In genomic region chr17:49021768-49022103, GRCh38 we compare ENCODE assay signal across 20 cellular contexts. TPM values are rescaled to one million over a fixed set of nuclear protein-coding genes. Genes with fewer than 3 reads are reported as not detected.
DNase-seq lines count a peak whose midpoint lies in the region; ATAC-seq, FAIRE-seq and TF ChIP-seq lines count a peak whose summit lies in the region.
"Had no signal": no experiment of that assay in that cellular context is flagged by ENCODE, and none has a peak within 500 bp of the region (broad histone marks: within the 10 kb centered on the region; RNA-seq: fewer than 3 reads in every experiment).

No MANE protein-coding gene starts in this region.

- no peak overlapping the region for H3K23ac ChIP-seq in H1 (ENCODE audit: insufficient read length)

- H3K27me3 Mint-ChIP-seq in nephron (ENCODE audit: low read depth), result no peaks in the 10 kb centered on the region

- peak overlapping the region; percentile 88 for H4K5ac ChIP-seq in H1 (ENCODE audit: insufficient read length, low read depth, low read length)

- peak overlapping the region; percentile 14 for H3K4ac ChIP-seq in H1 (replicated peaks; ENCODE audit: insufficient read length, low read depth, low read length)

- no peak for TF ChIP-seq RAD21 in H1 (IDR thresholded peaks at IDR 0.05 in 1 of 2, conservative IDR thresholded peaks at IDR 0.05 in 1 of 2; ENCODE audit: low read depth in 2 of 2, low read length in 2 of 2)

- WGBS in HUES64, result 69% methylated on average over 2 of the region's 2 CpGs
- WGBS in H1 (ENCODE audit: extremely low coverage in 1 of 2, insufficient coverage in 1 of 2, insufficient read length in 1 of 2, insufficient replicate concordance in 2 of 2, low coverage in 1 of 2, low lambda C conversion rate in 2 of 2, missing lambda C conversion rate in 1 of 2), 2 experiments, result 56% methylated on average over 2 of the region's 2 CpGs; no CpG with 5 or more reads in 1 of the 2 experiments

- no peak for ATAC-seq in HG02642 (IDR thresholded peaks at IDR 0.05; ENCODE audit: poor library complexity, unreplicated experiment)
- ATAC-seq: heart right ventricle had no signal

- H2AFZ ChIP-seq in H1 (ENCODE audit: low read length), result no peak overlapping the region

- H3K14ac ChIP-seq in H1 (ENCODE audit: insufficient read length), result no peak overlapping the region

- BruUV-seq in A673 (replicated peaks; lab: Mats Ljungman, UMichigan), result no TSS peak

- H3K4me3 Mint-ChIP-seq in nephron, result peak overlapping the region in 1 of 3 experiments; percentile 32
- H3K4me3 Mint-ChIP-seq: central memory CD8-positive, alpha-beta T cell; IgD-negative memory B cell had no signal

- H2BK120ac ChIP-seq in H1 (replicated peaks; ENCODE audit: low read depth, low read length), result peak overlapping the region; percentile 52

- peak overlapping the region; percentile 70 to 73 for H3K4me2 ChIP-seq in H1 (ENCODE audit: insufficient read depth in 1 of 2, low read depth in 2 of 2, low read length in 2 of 2)

- peak overlapping the region; percentile 97 for H2BK5ac ChIP-seq in H1 (ENCODE audit: low read depth, low read length)

- H4K8ac ChIP-seq in H1 (ENCODE audit: extremely low read depth, insufficient read depth, low read length), result no peak overlapping the region

- no peaks in the 10 kb centered on the region for H3K9me3 ChIP-seq in A673 (ENCODE audit: low read depth, low read length, poor library complexity, severe bottlenecking)
- no peaks in the 10 kb centered on the region for H3K9me3 ChIP-seq in HUES64 (ENCODE audit: insufficient read depth, low read depth, low read length)
- no peaks in the 10 kb centered on the region for H3K9me3 ChIP-seq in H1 (ENCODE audit: insufficient read depth in 2 of 2, low read depth in 1 of 2, low read length in 1 of 2)
- H3K9me3 ChIP-seq: heart right ventricle, thyroid gland had no signal

- H3K27ac ChIP-seq in A673 (ENCODE audit: low read depth, low read length, poor library complexity, severe bottlenecking) (peak overlapping the region; percentile 81), HUES64 (ENCODE audit: low read depth, low read length) (peak overlapping the region; percentile 98), H1 (ENCODE audit: low read depth, low read length) (peak overlapping the region; percentile 90)
- H3K27ac ChIP-seq: heart right ventricle, thyroid gland had no signal

- H3K4me3 ChIP-seq in A673 (ENCODE audit: low read depth, low read length, poor library complexity, severe bottlenecking) (no peak overlapping the region), HUES64 (ENCODE audit: low read length) (peak overlapping the region; percentile 37), H1 (ENCODE audit: extremely low read depth in 1 of 4, insufficient read depth in 2 of 4, low read depth in 3 of 4, low read length in 4 of 4) (peak overlapping the region in 3 of 4 experiments; percentile 14 to 44 (median 23); a peak in 6 of 8 replicates)
- H3K4me3 ChIP-seq: heart right ventricle, thyroid gland had no signal

- no peak overlapping the region for H2BK15ac ChIP-seq in H1 (ENCODE audit: low read length)

- TF ChIP-seq CTCF in A673 (conservative IDR thresholded peaks at IDR 0.05; ENCODE audit: low read depth, low read length) (no peak), H1 (IDR thresholded peaks at IDR 0.05; ENCODE audit: control extremely low read depth in 1 of 3, insufficient read depth in 1 of 3, low read depth in 1 of 3, low read length in 3 of 3) (no peak), nephron (IDR thresholded peaks at IDR 0.05; ENCODE audit: unreplicated experiment in 3 of 3) (no peak)

- no peaks in the 10 kb centered on the region for H3K9me3 Mint-ChIP-seq in nephron
- H3K9me3 Mint-ChIP-seq: central memory CD8-positive, alpha-beta T cell; IgD-negative memory B cell had no signal

- peak overlapping the region; percentile 97 for H2BK20ac ChIP-seq in H1 (ENCODE audit: low read length)

- peaks cover 53% of the 10 kb centered on the region for H3K4me1 Mint-ChIP-seq in nephron
- H3K4me1 Mint-ChIP-seq: central memory CD8-positive, alpha-beta T cell; IgD-negative memory B cell had no signal

- CTCF ChIA-PET in A673 (lab: Charles Lee) (interaction anchor here (0.6 kb wide), 1 partner anchor 11 kb away, joined by 3 read pairs; no protein-coding TSS in a partner anchor), H1 (lab: Charles Lee; ENCODE audit: partially characterized antibody) (interaction anchor here (0.8 to 9.4 kb wide), 9 partner anchors 10 to 77 kb away, joined by 3 to 222 read pairs (median 4); partner anchors contain the start of gene SNF8)

- intact Hi-C loops in A673 (cut with micrococcal nuclease; ENCODE audit: unreplicated experiment), result no loop called here

- no peak for TF ChIP-seq EP300 in H1 (IDR thresholded peaks at IDR 0.05; ENCODE audit: borderline replicate concordance in 1 of 2, low read depth in 2 of 2, low read length in 2 of 2)

- H3K79me1 ChIP-seq in H1 (ENCODE audit: low read depth, low read length), result peaks cover 6% of the 10 kb centered on the region

- H4K20me1 ChIP-seq in H1 (replicated peaks in 1 of 2; ENCODE audit: control insufficient read depth in 1 of 2, insufficient read depth in 2 of 2, low read length in 2 of 2), result peaks cover 14 to 17% of the 10 kb centered on the region in 2 experiments

- no peak overlapping the region for H3K56ac ChIP-seq in H1 (replicated peaks; ENCODE audit: insufficient read length, low read depth, low read length)

- peaks cover 59% of the 10 kb centered on the region for H3K36me3 ChIP-seq in A673 (ENCODE audit: insufficient read depth, low read length, poor library complexity, severe bottlenecking)
- H3K36me3 ChIP-seq in HUES64 (ENCODE audit: insufficient read depth, low read length), result peaks cover 59% of the 10 kb centered on the region
- H3K36me3 ChIP-seq in H1 (ENCODE audit: control insufficient read depth in 2 of 4, insufficient read depth in 4 of 4, low read length in 3 of 4), result peaks cover 2 to 32% (median 16%) of the 10 kb centered on the region in 4 experiments; a peak in 7 of 8 replicates
- H3K36me3 ChIP-seq: heart right ventricle, thyroid gland had no signal

- H2AK5ac ChIP-seq in H1 (ENCODE audit: low read depth, low read length), result peak overlapping the region; percentile 79

- TF ChIP-seq POLR2A in H1 (IDR thresholded peaks at IDR 0.05; ENCODE audit: control extremely low read depth in 1 of 2, low read depth in 2 of 2, low read length in 2 of 2), result no peak

- H3K36me3 Mint-ChIP-seq in nephron (ENCODE audit: low read depth), result peaks cover 26% of the 10 kb centered on the region
- H3K36me3 Mint-ChIP-seq: IgD-negative memory B cell had no signal

- H3K4me1 ChIP-seq in A673 (ENCODE audit: insufficient read depth, low read length, poor library complexity, severe bottlenecking) (peaks cover 95% of the 10 kb centered on the region), HUES64 (ENCODE audit: insufficient read depth, low read length) (peaks cover 64% of the 10 kb centered on the region), H1 (replicated peaks in 1 of 4; ENCODE audit: control insufficient read depth in 3 of 4, insufficient read depth in 4 of 4, low read length in 3 of 4) (peaks cover 19 to 48% (median 34%) of the 10 kb centered on the region in 4 experiments)
- H3K4me1 ChIP-seq: heart right ventricle had no signal

- peak overlapping the region; percentile 96 for H2BK12ac ChIP-seq in H1 (ENCODE audit: low read depth, low read length)

- H3K27ac Mint-ChIP-seq in nephron, result peak overlapping the region; percentile 93 to 97 (median 96)
- H3K27ac Mint-ChIP-seq: IgD-negative memory B cell had no signal

- H3K27me3 ChIP-seq in A673 (replicated peaks; ENCODE audit: insufficient read depth, low read depth, low read length, poor library complexity) (no peaks in the 10 kb centered on the region), HUES64 (ENCODE audit: insufficient read depth, low read length) (no peaks in the 10 kb centered on the region), H1 (replicated peaks in 1 of 4; ENCODE audit: control insufficient read depth in 3 of 4, extremely low read depth in 1 of 4, insufficient read depth in 3 of 4, low read length in 3 of 4) (no peaks in the 10 kb centered on the region)
- H3K27me3 ChIP-seq: thyroid gland had no signal

- no peaks in the 10 kb centered on the region; the same call in 1 of the 2 replicates for H3K23me2 ChIP-seq in H1 (ENCODE audit: low read depth, low read length)

- no peak for FAIRE-seq in H1 (lab: Jason Lieb, UNC)

- POLR2A ChIA-PET in A673 (lab: Charles Lee; ENCODE audit: low non-redundant PET) (no interaction called here), H1 (lab: Charles Lee; ENCODE audit: partially characterized antibody) (interaction anchor here (0.6 to 3.9 kb wide), 21 partner anchors 9 to 236 kb away, joined by 3 to 60 read pairs (median 4); partner anchors contain the start of genes IGF2BP1, SNF8 and UBE2Z)

- peaks cover 19 to 95% of the 10 kb centered on the region in 2 experiments for H3K79me2 ChIP-seq in H1 (ENCODE audit: control insufficient read depth in 1 of 2, insufficient read depth in 2 of 2, low read length in 2 of 2)

- no peak for DNase-seq in A673 (ENCODE audit: low spot score)
- peak in 1 of 2 experiments; percentile 56 for DNase-seq in H1 (ENCODE audit: low read depth in 1 of 2, low spot score in 2 of 2)
- DNase-seq in OCI-M2 (lab: John Stamatoyannopoulos, UW; ENCODE audit: unreplicated experiment), result no peak
- no peak for DNase-seq in inferior parietal cortex (ENCODE audit: extremely low spot score)
- DNase-seq in NCI-H2029 (lab: John Stamatoyannopoulos, UW), result no peak
- DNase-seq: activated CD8-positive, alpha-beta memory T cell treated with anti-CD3 and anti-CD28 coated beads, Interleukin-2, amount 50 U/mL, for 4 hours; activated effector memory CD4-positive, alpha-beta T cell treated with anti-CD3 and anti-CD28 coated beads, Interleukin-2, amount 50 U/mL, for 16 hours; effector memory CD4-positive, alpha-beta T cell; heart right ventricle; NCI-H2081; NCI-H524; stimulated activated naive CD4-positive, alpha-beta T cell had no signal

- peak overlapping the region; percentile 82 for H3K18ac ChIP-seq in H1 (ENCODE audit: extremely low read depth, low read length)

- H4K91ac ChIP-seq in H1 (replicated peaks; ENCODE audit: insufficient read length, low read length), result peak overlapping the region; percentile 80

- H3K9ac ChIP-seq in HUES64 (ENCODE audit: low read depth, low read length) (peak overlapping the region; percentile 79), H1 (replicated peaks in 1 of 4; ENCODE audit: extremely low read depth in 1 of 4, low read depth in 3 of 4, low read length in 3 of 4) (peak overlapping the region in 2 of 4 experiments; percentile 60 to 64; a peak in 6 of 7 replicates)

RNA-seq across cellular contexts. Expression of gene IGF2BP1, which starts 24.6 kb away (rescaled TPM):
- 495 and 517 TPM in 2 replicates for total RNA-seq in A673 (2021)
- 127 TPM for polyA plus RNA-seq in HUES64 (2013, experiment 1 of 2)
- polyA plus RNA-seq in HUES64 (2013, experiment 2 of 2), result 130 TPM
- 487 and 513 TPM in 2 replicates for total RNA-seq in H1 (2021; fragmentation: NEBNext Ultra II Directional; extraction: Animal tissue kit (Norgen Biotek cat#: 25700))
- polyA plus RNA-seq in H1 (2011; rRNA removed), result 41.6 and 92.2 TPM in 2 replicates
- polyA plus RNA-seq in H1 (2011; cell fraction: cytosol; rRNA removed), result 61.5 TPM
- 133 TPM for polyA plus RNA-seq in H1 (2011; cell fraction: nucleus; rRNA removed)
- polyA plus RNA-seq in H1 (2012, experiment 1 of 2), result 99.0 to 129 TPM (median 117 TPM) in 4 replicates
- polyA plus RNA-seq in H1 (2012, experiment 2 of 2), result 51.1 TPM
- polyA plus RNA-seq in H1 (2013, experiment 1 of 2), result 101 TPM
- 103 TPM for polyA plus RNA-seq in H1 (2013, experiment 2 of 2)
- 125 and 134 TPM in 2 replicates for polyA minus RNA-seq in H1 (2011; rRNA and poly(A)+ RNA removed)
- 145 TPM for polyA minus RNA-seq in H1 (2011; cell fraction: cytosol; rRNA and poly(A)+ RNA removed)
- 95.5 TPM for polyA minus RNA-seq in H1 (2011; cell fraction: nucleus; rRNA and poly(A)+ RNA removed)
- total RNA-seq: heart right ventricle, mesenteric fat pad had no signal
- polyA plus RNA-seq: IgD-negative memory B cell had no signal

RNA-seq across cellular contexts. Expression of gene GIP, which starts 53.3 kb away (rescaled TPM):
- total RNA-seq in A673 (2021), result 0.88 and 1.1 TPM in 2 replicates
- polyA plus RNA-seq in HUES64 (2013, experiment 1 of 2), result 0.85 TPM
- polyA plus RNA-seq in HUES64 (2013, experiment 2 of 2), result 1.1 TPM
- total RNA-seq in H1 (2021; fragmentation: NEBNext Ultra II Directional; extraction: Animal tissue kit (Norgen Biotek cat#: 25700)), result not detected in 2 replicates
- 0.14 and 0.16 TPM in 2 replicates for polyA plus RNA-seq in H1 (2011; rRNA removed)
- polyA plus RNA-seq in H1 (2011; cell fraction: cytosol; rRNA removed), result not detected
- polyA plus RNA-seq in H1 (2011; cell fraction: nucleus; rRNA removed), result not detected
- polyA plus RNA-seq in H1 (2012, experiment 1 of 2), result 0.29 to 0.34 TPM in 2 of 4 replicates, not detected in the others
- polyA plus RNA-seq in H1 (2012, experiment 2 of 2), result not detected
- 0.39 TPM for polyA plus RNA-seq in H1 (2013, experiment 1 of 2)
- 0.66 TPM for polyA plus RNA-seq in H1 (2013, experiment 2 of 2)
- 0.39 TPM in 1 of 2 replicates, not detected in the other for polyA minus RNA-seq in H1 (2011; rRNA and poly(A)+ RNA removed)
- polyA minus RNA-seq in H1 (2011; cell fraction: cytosol; rRNA and poly(A)+ RNA removed), result not detected
- not detected for polyA minus RNA-seq in H1 (2011; cell fraction: nucleus; rRNA and poly(A)+ RNA removed)
- total RNA-seq: heart right ventricle, kidney epithelial cell, mesenteric fat pad, thyroid gland had no signal
- polyA plus RNA-seq: heart right ventricle, IgD-negative memory B cell had no signal
